Comparison of ENCODE assay signal across 1 cellular context in the genomic region with DNA sequence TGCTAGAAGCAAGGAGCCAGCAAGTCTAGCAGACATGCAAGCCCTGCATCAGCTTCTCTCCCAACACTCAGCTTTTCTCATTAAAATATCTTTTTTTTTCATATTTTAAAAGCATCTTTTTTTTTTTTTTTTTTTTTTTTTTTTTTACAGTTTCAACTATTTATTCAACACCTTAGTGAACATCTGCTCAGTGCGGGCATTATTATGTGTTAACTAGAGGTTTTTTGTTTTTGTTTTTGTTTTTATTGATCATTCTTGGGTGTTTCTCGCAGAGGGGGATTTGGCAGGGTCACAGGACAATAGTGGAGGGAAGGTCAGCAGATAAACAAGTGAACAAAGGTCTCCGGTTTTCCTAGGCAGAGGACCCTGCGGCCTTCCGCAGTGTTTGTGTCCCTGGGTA.
A peak's percentile ranks its signal among the peaks of the same experiment; 100 is the strongest.
TF ChIP-seq lines count a peak whose summit lies in the region.

No MANE protein-coding gene starts in this region.

TF ChIP-seq in K562, 482 proteins besides CTCF, POLR2A, EP300 and RAD21:
- TF ChIP-seq ZNF384 (IDR thresholded peaks at IDR 0.05; ENCODE audit: low read depth, low read length), result peak; percentile 67
- peak; percentile 24; the same call in 1 of the 2 replicates for TF ChIP-seq TAL1 (IDR thresholded peaks at IDR 0.05)
- TF ChIP-seq ARID1B (IDR thresholded peaks at IDR 0.05), result 0 out of 2 replicates have a peak, but pooled peaks have one; percentile 30
- peak; percentile 87 for TF ChIP-seq ZBTB40 (IDR thresholded peaks at IDR 0.05)
- peak; percentile 82 for TF ChIP-seq ZBTB40 (CRISPR knock-in tag; IDR thresholded peaks at IDR 0.05)
- 0 out of 2 replicates have a peak, but pooled peaks have one; percentile 7 for TF ChIP-seq TCF3 (CRISPR knock-in tag; IDR thresholded peaks at IDR 0.05)
